19 cellular contexts compared by ENCODE assay signal in genomic region chr2:202140522-202141292, GRCh38.
A peak's percentile ranks its signal among the peaks of the same experiment; 100 is the strongest.
DNase-seq lines count a peak whose midpoint lies in the region; ATAC-seq, FAIRE-seq and TF ChIP-seq lines count a peak whose summit lies in the region.
"Had no signal": no experiment of that assay in that cellular context is flagged by ENCODE, and none has a peak within 500 bp of the region (broad histone marks: within the 10 kb centered on the region; RNA-seq: fewer than 3 reads in every experiment).

No MANE protein-coding gene starts in this region.

- H2BK20ac ChIP-seq in H1 (ENCODE audit: low read length) = no peak overlapping the region

- no peaks in the 10 kb centered on the region for H3K23me2 ChIP-seq in H1 (ENCODE audit: low read depth, low read length)

- no peak overlapping the region for H3K56ac ChIP-seq in H1 (replicated peaks; ENCODE audit: insufficient read length, low read depth, low read length)

- H3K27ac Mint-ChIP-seq in nephron progenitor cell = peak overlapping the region; percentile 91
- H3K27ac Mint-ChIP-seq: activated CD8-positive, alpha-beta T cell treated with anti-CD3 and anti-CD28 coated beads, Interleukin-2, amount 10 ng/mL, durations not matched to agents 7 days and 5 days had no signal

- H3K14ac ChIP-seq in H1 (ENCODE audit: insufficient read length) = no peak overlapping the region

- no peaks in the 10 kb centered on the region for H3K79me1 ChIP-seq in H1 (ENCODE audit: low read depth, low read length)

- WGBS in H1 (ENCODE audit: extremely low coverage in 1 of 2, insufficient coverage in 1 of 2, insufficient read length in 1 of 2, insufficient replicate concordance in 2 of 2, low coverage in 1 of 2, low lambda C conversion rate in 2 of 2, missing lambda C conversion rate in 1 of 2), 2 experiments = 77% methylated on average over 12 of the region's 12 CpGs; no CpG with 5 or more reads in 1 of the 2 experiments

- H3K36me3 Mint-ChIP-seq in nephron progenitor cell (ENCODE audit: low read depth) = no peaks in the 10 kb centered on the region

- no peak for TF ChIP-seq RAD21 in H1 (IDR thresholded peaks at IDR 0.05 in 1 of 2, conservative IDR thresholded peaks at IDR 0.05 in 1 of 2; ENCODE audit: low read depth in 2 of 2, low read length in 2 of 2)

- no peak for FAIRE-seq in H1 (lab: Jason Lieb, UNC)
- FAIRE-seq: G401.6, GM12892 had no signal

- no peak overlapping the region for H4K91ac ChIP-seq in H1 (replicated peaks; ENCODE audit: insufficient read length, low read length)

- no peaks in the 10 kb centered on the region for H3K79me2 ChIP-seq in H1 (ENCODE audit: control insufficient read depth in 1 of 2, insufficient read depth in 2 of 2, low read length in 2 of 2)
- H3K79me2 ChIP-seq: hepatocyte had no signal

- no peak for ATAC-seq in stimulated activated naive CD8-positive, alpha-beta T cell treated with anti-CD3 and anti-CD28 coated beads, Interleukin-15, Interleukin-2, amounts not matched to agents 100 U/mL and 50 U/mL, for 24 hours
- ATAC-seq: activated CD8-positive, alpha-beta T cell treated with anti-CD3 and anti-CD28 coated beads, Interleukin-2, amount 10 ng/mL, durations not matched to agents 7 days and 5 days had no signal

- no peak overlapping the region for H3K18ac ChIP-seq in H1 (ENCODE audit: extremely low read depth, low read length)

- no peak overlapping the region; the same call in 1 of the 2 replicates for H2BK15ac ChIP-seq in H1 (ENCODE audit: low read length)

- no peak overlapping the region for H2AK5ac ChIP-seq in H1 (ENCODE audit: low read depth, low read length)

- H3K27me3 Mint-ChIP-seq in nephron progenitor cell (ENCODE audit: low read depth, poor library complexity) = no peaks in the 10 kb centered on the region

- no peaks in the 10 kb centered on the region for H4K20me1 ChIP-seq in H1 (replicated peaks in 1 of 2; ENCODE audit: control insufficient read depth in 1 of 2, insufficient read depth in 2 of 2, low read length in 2 of 2)

- CTCF ChIA-PET in H1 (lab: Charles Lee; ENCODE audit: partially characterized antibody) = interaction anchor here (0.7 to 3.9 kb wide), 4 partner anchors 9 to 65 kb away, joined by 4 to 12 read pairs (median 7); no protein-coding TSS in a partner anchor

- H3K9me3 Mint-ChIP-seq in nephron progenitor cell = no peaks in the 10 kb centered on the region

- H2AFZ ChIP-seq in H1 (ENCODE audit: low read length) = peak overlapping the region; percentile 78
- H2AFZ ChIP-seq: hepatocyte had no signal

- H2BK120ac ChIP-seq in H1 (replicated peaks; ENCODE audit: low read depth, low read length) = no peak overlapping the region

- H3K36me3 ChIP-seq in BE2C = no peaks in the 10 kb centered on the region
- no peaks in the 10 kb centered on the region for H3K36me3 ChIP-seq in H1 (ENCODE audit: control insufficient read depth in 2 of 4, insufficient read depth in 4 of 4, low read length in 3 of 4)
- H3K36me3 ChIP-seq: esophagus squamous epithelium, uterus had no signal

- intact Hi-C loops in cardiac septum (cut with DNase I) = no loop called here

- no peaks in the 10 kb centered on the region for H3K9me3 ChIP-seq in BE2C
- no peaks in the 10 kb centered on the region for H3K9me3 ChIP-seq in H1 (ENCODE audit: insufficient read depth in 2 of 2, low read depth in 1 of 2, low read length in 1 of 2)
- H3K9me3 ChIP-seq: esophagus squamous epithelium, uterus had no signal

- H3K4me3 ChIP-seq in BE2C (ENCODE audit: low read depth, low read length) (no peak overlapping the region), H1 (ENCODE audit: extremely low read depth in 1 of 4, insufficient read depth in 2 of 4, low read depth in 3 of 4, low read length in 4 of 4) (no peak overlapping the region)
- H3K4me3 ChIP-seq: esophagus squamous epithelium, hepatocyte, uterus had no signal

- TF ChIP-seq CTCF in BE2C (IDR thresholded peaks at IDR 0.05; ENCODE audit: low read depth, low read length) = no peak
- TF ChIP-seq CTCF in H1 (IDR thresholded peaks at IDR 0.05; ENCODE audit: control extremely low read depth in 1 of 3, insufficient read depth in 1 of 3, low read depth in 1 of 3, low read length in 3 of 3) = no peak
- TF ChIP-seq CTCF in nephron progenitor cell (IDR thresholded peaks at IDR 0.05) = no peak

- H3K4ac ChIP-seq in H1 (replicated peaks; ENCODE audit: insufficient read length, low read depth, low read length) = no peak overlapping the region

- no peak overlapping the region for H3K4me3 Mint-ChIP-seq in nephron progenitor cell
- H3K4me3 Mint-ChIP-seq: activated CD8-positive, alpha-beta T cell treated with anti-CD3 and anti-CD28 coated beads, Interleukin-2, amount 10 ng/mL, durations not matched to agents 7 days and 5 days had no signal

- no peaks in the 10 kb centered on the region for H3K27me3 ChIP-seq in BE2C
- no peaks in the 10 kb centered on the region for H3K27me3 ChIP-seq in H1 (replicated peaks in 1 of 4; ENCODE audit: control insufficient read depth in 3 of 4, extremely low read depth in 1 of 4, insufficient read depth in 3 of 4, low read length in 3 of 4)
- H3K27me3 ChIP-seq: esophagus squamous epithelium, hepatocyte, uterus had no signal

- H3K27ac ChIP-seq in H1 (ENCODE audit: low read depth, low read length) = no peak overlapping the region
- H3K27ac ChIP-seq: esophagus squamous epithelium, hepatocyte, VCaP had no signal

- no peak for TF ChIP-seq POLR2A in H1 (IDR thresholded peaks at IDR 0.05; ENCODE audit: control extremely low read depth in 1 of 2, low read depth in 2 of 2, low read length in 2 of 2)

- POLR2A ChIA-PET in H1 (lab: Charles Lee; ENCODE audit: partially characterized antibody) = no interaction called here

- peaks cover 14% of the 10 kb centered on the region for H3K4me1 ChIP-seq in BE2C
- H3K4me1 ChIP-seq in H1 (replicated peaks in 1 of 4; ENCODE audit: control insufficient read depth in 3 of 4, insufficient read depth in 4 of 4, low read length in 3 of 4) = peaks cover 0 to 11% (median 2%) of the 10 kb centered on the region in 4 experiments; a peak in 4 of 7 replicates
- H3K4me1 ChIP-seq: uterus had no signal

- no peak for TF ChIP-seq EP300 in H1 (IDR thresholded peaks at IDR 0.05; ENCODE audit: borderline replicate concordance in 1 of 2, low read depth in 2 of 2, low read length in 2 of 2)

- H4K8ac ChIP-seq in H1 (ENCODE audit: extremely low read depth, insufficient read depth, low read length) = no peak overlapping the region

- H4K5ac ChIP-seq in H1 (ENCODE audit: insufficient read length, low read depth, low read length) = no peak overlapping the region

- no peak overlapping the region for H3K23ac ChIP-seq in H1 (ENCODE audit: insufficient read length)

- H2BK12ac ChIP-seq in H1 (ENCODE audit: low read depth, low read length) = no peak overlapping the region; the same call in 1 of the 2 replicates

- H3K4me1 Mint-ChIP-seq in nephron progenitor cell = peaks cover 68% of the 10 kb centered on the region

- H3K9ac ChIP-seq in H1 (replicated peaks in 1 of 4; ENCODE audit: extremely low read depth in 1 of 4, low read depth in 3 of 4, low read length in 3 of 4) = no peak overlapping the region

- peak; percentile 30 for DNase-seq in BE2C
- peak; percentile 55 for DNase-seq in M059J (ENCODE audit: low read depth)
- DNase-seq in H1 (ENCODE audit: low read depth in 1 of 2, low spot score in 2 of 2) = no peak
- no peak for DNase-seq in nephron progenitor cell
- DNase-seq in NCI-H146 treated with DMSO at 0.1 percent for 48 hours (lab: John Stamatoyannopoulos, UW; ENCODE audit: unreplicated experiment) = no peak
- DNase-seq in cardiac septum (ENCODE audit: low spot score) = no peak
- DNase-seq in NCI-H187 (lab: John Stamatoyannopoulos, UW) = no peak
- no peak for DNase-seq in stimulated activated naive CD8-positive, alpha-beta T cell treated with anti-CD3 and anti-CD28 coated beads, Interleukin-15, Interleukin-2, amounts not matched to agents 100 U/mL and 50 U/mL, for 24 hours
- DNase-seq: activated CD8-positive, alpha-beta T cell treated with anti-CD3 and anti-CD28 coated beads, Interleukin-2, amount 10 ng/mL, durations not matched to agents 7 days and 5 days; central memory CD4-positive, alpha-beta T cell; effector CD4-positive, alpha-beta T cell; esophagus squamous epithelium; NCI-H1092; stimulated activated CD4-positive, alpha-beta T cell treated with anti-CD3 and anti-CD28 coated beads, Interleukin-2, amount 100 ng/mL, for 24 hours; uterus had no signal

- no peak overlapping the region for H2BK5ac ChIP-seq in H1 (ENCODE audit: low read depth, low read length)

- H3K4me2 ChIP-seq in H1 (ENCODE audit: insufficient read depth in 1 of 2, low read depth in 2 of 2, low read length in 2 of 2) = 0 out of 4 replicates have a peak overlapping the region, but pooled peaks of 1 of the 2 experiments have one; percentile 14
- H3K4me2 ChIP-seq: hepatocyte had no signal

TF ChIP-seq in H1, 55 proteins besides CTCF, POLR2A, EP300 and RAD21:
- no peak for TF ChIP-seq BCL11A (IDR thresholded peaks at IDR 0.05; ENCODE audit: low read depth in 2 of 2, low read length in 2 of 2)
- TF ChIP-seq POU5F1 (IDR thresholded peaks at IDR 0.05; ENCODE audit: low read depth, low read length) = no peak
- no peak for TF ChIP-seq TEAD4 (IDR thresholded peaks at IDR 0.05; ENCODE audit: low read depth, low read length)
- no peak for TF ChIP-seq SAP30 (IDR thresholded peaks at IDR 0.05; ENCODE audit: insufficient read depth, insufficient replicate concordance, low read length)
- TF ChIP-seq SIX5 (IDR thresholded peaks at IDR 0.05; ENCODE audit: low read depth, low read length) = no peak
- no peak for TF ChIP-seq ATF2 (IDR thresholded peaks at IDR 0.05; ENCODE audit: low read length)
- no peak for TF ChIP-seq SRF (IDR thresholded peaks at IDR 0.05; ENCODE audit: low read depth, low read length)
- no peak for TF ChIP-seq SP4 (IDR thresholded peaks at IDR 0.05; ENCODE audit: low read length)
- no peak for TF ChIP-seq CBX8 (IDR thresholded peaks at IDR 0.05; ENCODE audit: borderline replicate concordance, low read depth, low read length)
- no peak for TF ChIP-seq BACH1 (IDR thresholded peaks at IDR 0.05; ENCODE audit: low read length)
- no peak for TF ChIP-seq CEBPB (IDR thresholded peaks at IDR 0.05; ENCODE audit: low read depth, low read length)

Comparison
In these comparisons a context has a peak if more than half of its experiments do, and no peak if none do; other contexts are left out.
1. DNase-seq: peak in BE2C (single experiment) and M059J (single experiment); none in H1 (0 of 2), nephron progenitor cell (single experiment), NCI-H146 treated with DMSO at 0.1 percent for 48 hours (single experiment), cardiac septum (single experiment), NCI-H187 (0 of 2) and stimulated activated naive CD8-positive, alpha-beta T cell treated with anti-CD3 and anti-CD28 coated beads, Interleukin-15, Interleukin-2, amounts not matched to agents 100 U/mL and 50 U/mL, for 24 hours (single experiment).